In genomic region chr2:201148434-201148833, GRCh38 we compare ENCODE assay signal across 12 cellular contexts. TPM values are rescaled to one million over a fixed set of nuclear protein-coding genes. Genes with fewer than 3 reads are reported as not detected.
DNase-seq lines count a peak whose midpoint lies in the region; ATAC-seq and TF ChIP-seq lines count a peak whose summit lies in the region.
"Had no signal": no experiment of that assay in that cellular context is flagged by ENCODE, and none has a peak within 500 bp of the region (broad histone marks: within the 10 kb centered on the region; RNA-seq: fewer than 3 reads in every experiment).

No MANE protein-coding gene starts in this region.

- peak overlapping the region; percentile 24 for H3K27ac Mint-ChIP-seq in activated naive CD4-positive, alpha-beta T cell treated with anti-CD3 and anti-CD28 coated beads, Interleukin-2, amount 50 U/mL, for 24 hours
- peak overlapping the region; percentile 100 for H3K27ac Mint-ChIP-seq in memory B cell

- no peak overlapping the region for H3K4me3 ChIP-seq in thoracic aorta
- H3K4me3 ChIP-seq: BLaER1 had no signal

- no peaks in the 10 kb centered on the region for H3K27me3 Mint-ChIP-seq in activated naive CD4-positive, alpha-beta T cell treated with anti-CD3 and anti-CD28 coated beads, Interleukin-2, amount 50 U/mL, for 24 hours
- H3K27me3 Mint-ChIP-seq in memory B cell, result no peaks in the 10 kb centered on the region

- no peak for DNase-seq in activated naive CD4-positive, alpha-beta T cell (lab: John Stamatoyannopoulos, UW)
- no peak for DNase-seq in memory B cell (ENCODE audit: low spot score in 2 of 2)
- no peak for DNase-seq in thoracic aorta (ENCODE audit: low spot score)
- DNase-seq in NCI-H2081 (lab: John Stamatoyannopoulos, UW), result no peak
- DNase-seq: activated T-cell treated with anti-CD3 and anti-CD28 coated beads for 4 hours; effector memory CD4-positive, alpha-beta T cell; NCI-H2107 had no signal

- ATAC-seq in memory B cell (ENCODE audit: low read depth), result no peak
- no peak for ATAC-seq in thoracic aorta (ENCODE audit: insufficient number of reproducible peaks, low FRiP score, low read depth)
- no peak for ATAC-seq in GM21381 (IDR thresholded peaks at IDR 0.05; ENCODE audit: unreplicated experiment)
- no peak for ATAC-seq in GM18867 (IDR thresholded peaks at IDR 0.05; ENCODE audit: unreplicated experiment)

- H3K4me1 Mint-ChIP-seq in activated naive CD4-positive, alpha-beta T cell treated with anti-CD3 and anti-CD28 coated beads, Interleukin-2, amount 50 U/mL, for 24 hours, result peaks cover 47% of the 10 kb centered on the region
- H3K4me1 Mint-ChIP-seq in memory B cell, result peaks cover 24% of the 10 kb centered on the region

- H3K9me3 Mint-ChIP-seq in activated naive CD4-positive, alpha-beta T cell treated with anti-CD3 and anti-CD28 coated beads, Interleukin-2, amount 50 U/mL, for 24 hours, result no peaks in the 10 kb centered on the region
- H3K9me3 Mint-ChIP-seq in memory B cell, result no peaks in the 10 kb centered on the region

- no peaks in the 10 kb centered on the region for H3K9me3 ChIP-seq in thoracic aorta
- H3K9me3 ChIP-seq: BLaER1 had no signal

- no peak for TF ChIP-seq CTCF in thoracic aorta (IDR thresholded peaks at IDR 0.05)

- H3K27ac ChIP-seq in adipose tissue (ENCODE audit: low read depth, low read length), result peak overlapping the region; percentile 72
- H3K27ac ChIP-seq in thoracic aorta, result peak overlapping the region; percentile 29 to 48
- H3K27ac ChIP-seq: BLaER1 had no signal

- H3K36me3 ChIP-seq in thoracic aorta, result peaks cover 17% of the 10 kb centered on the region

- peaks cover 18 to 28% of the 10 kb centered on the region in 2 donors for H3K4me1 ChIP-seq in thoracic aorta (ENCODE audit: control insufficient read depth in 1 of 2, low read depth in 2 of 2)
- H3K4me1 ChIP-seq: BLaER1 had no signal

- H3K4me3 Mint-ChIP-seq in activated naive CD4-positive, alpha-beta T cell treated with anti-CD3 and anti-CD28 coated beads, Interleukin-2, amount 50 U/mL, for 24 hours, result no peak overlapping the region
- H3K4me3 Mint-ChIP-seq in memory B cell, result no peak overlapping the region

- H3K36me3 Mint-ChIP-seq in activated naive CD4-positive, alpha-beta T cell treated with anti-CD3 and anti-CD28 coated beads, Interleukin-2, amount 50 U/mL, for 24 hours, result peaks cover 23% of the 10 kb centered on the region
- H3K36me3 Mint-ChIP-seq in memory B cell, result peaks cover 32% of the 10 kb centered on the region

- H3K27me3 ChIP-seq in thoracic aorta (replicated peaks; ENCODE audit: insufficient read depth), result no peaks in the 10 kb centered on the region
- H3K27me3 ChIP-seq: BLaER1 had no signal

- 26 to 94% (median 89%) methylated on average over 1 of the region's 1 CpG for WGBS in adipose tissue, 3 donors

RNA-seq across cellular contexts. Expression of gene CFLAR, which starts 32.5 kb away (rescaled TPM):
- 100 to 1,000 TPM in 1 of 3 donors, 10 to 100 TPM in 2; 22.0 to 123 (median 75.4) TPM for polyA plus RNA-seq in adipose tissue
- total RNA-seq in thoracic aorta, result 100 to 1,000 TPM; 165 to 315 TPM

RNA-seq across cellular contexts. Expression of gene CASP10, which starts 34.5 kb away (rescaled TPM):
- 1 to 10 TPM; 2.3 to 4.8 (median 3.6) TPM for polyA plus RNA-seq in adipose tissue
- 10 to 100 TPM; 10.3 to 12.3 TPM for total RNA-seq in thoracic aorta
